ENCODE assay signal across 2 cellular contexts in the genomic region with DNA sequence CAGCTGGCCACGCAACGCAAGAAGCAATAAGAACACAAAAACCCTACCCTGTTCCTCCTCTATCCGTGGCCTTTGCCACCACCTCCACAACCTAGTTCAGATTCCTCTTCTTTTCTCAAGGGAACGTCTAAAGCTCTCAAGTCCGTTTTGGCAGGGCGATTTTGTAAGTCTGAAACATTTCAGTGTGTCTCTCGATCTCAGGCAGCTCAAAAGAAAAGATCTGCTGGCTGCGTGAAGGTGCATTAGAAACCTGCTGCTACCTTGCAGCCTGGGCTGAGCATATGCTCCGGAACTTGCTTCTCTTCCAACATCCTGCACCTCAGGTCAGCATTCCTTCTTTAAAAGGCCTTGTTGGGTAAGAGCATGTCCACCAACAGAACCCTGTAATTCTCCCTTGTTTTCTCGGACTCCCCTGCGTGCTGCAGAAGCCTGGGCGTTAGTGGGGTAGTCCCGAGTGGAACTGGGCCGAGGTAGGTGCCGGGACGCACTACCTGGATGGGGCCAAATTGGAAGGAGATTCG.
A peak's percentile ranks its signal among the peaks of the same experiment; 100 is the strongest.
TF ChIP-seq lines count a peak whose summit lies in the region.

No MANE protein-coding gene starts in this region.

TF ChIP-seq in HCT116, 20 proteins besides CTCF, POLR2A, EP300 and RAD21:
- TF ChIP-seq ZBTB33 (IDR thresholded peaks at IDR 0.05; ENCODE audit: extremely low read depth, insufficient replicate concordance, low read length) (no peak), SRF (IDR thresholded peaks at IDR 0.05; ENCODE audit: low read depth) (no peak), ATF3 (IDR thresholded peaks at IDR 0.05) (no peak), YY1 (IDR thresholded peaks at IDR 0.05; ENCODE audit: extremely low read depth, insufficient replicate concordance, low read depth, low read length) (no peak), CEBPB (IDR thresholded peaks at IDR 0.05; ENCODE audit: low read depth) (no peak), ELF1 (IDR thresholded peaks at IDR 0.05; ENCODE audit: borderline replicate concordance, low read depth) (no peak), POLR2AphosphoS5 (IDR thresholded peaks at IDR 0.05; ENCODE audit: low read depth, low read length) (no peak), SIN3A (IDR thresholded peaks at IDR 0.05; ENCODE audit: low read depth) (no peak), CBX3 (IDR thresholded peaks at IDR 0.05; ENCODE audit: low read depth) (no peak), SP1 (IDR thresholded peaks at IDR 0.05; ENCODE audit: low read depth) (no peak)
- TF ChIP-seq, protein P1, sequence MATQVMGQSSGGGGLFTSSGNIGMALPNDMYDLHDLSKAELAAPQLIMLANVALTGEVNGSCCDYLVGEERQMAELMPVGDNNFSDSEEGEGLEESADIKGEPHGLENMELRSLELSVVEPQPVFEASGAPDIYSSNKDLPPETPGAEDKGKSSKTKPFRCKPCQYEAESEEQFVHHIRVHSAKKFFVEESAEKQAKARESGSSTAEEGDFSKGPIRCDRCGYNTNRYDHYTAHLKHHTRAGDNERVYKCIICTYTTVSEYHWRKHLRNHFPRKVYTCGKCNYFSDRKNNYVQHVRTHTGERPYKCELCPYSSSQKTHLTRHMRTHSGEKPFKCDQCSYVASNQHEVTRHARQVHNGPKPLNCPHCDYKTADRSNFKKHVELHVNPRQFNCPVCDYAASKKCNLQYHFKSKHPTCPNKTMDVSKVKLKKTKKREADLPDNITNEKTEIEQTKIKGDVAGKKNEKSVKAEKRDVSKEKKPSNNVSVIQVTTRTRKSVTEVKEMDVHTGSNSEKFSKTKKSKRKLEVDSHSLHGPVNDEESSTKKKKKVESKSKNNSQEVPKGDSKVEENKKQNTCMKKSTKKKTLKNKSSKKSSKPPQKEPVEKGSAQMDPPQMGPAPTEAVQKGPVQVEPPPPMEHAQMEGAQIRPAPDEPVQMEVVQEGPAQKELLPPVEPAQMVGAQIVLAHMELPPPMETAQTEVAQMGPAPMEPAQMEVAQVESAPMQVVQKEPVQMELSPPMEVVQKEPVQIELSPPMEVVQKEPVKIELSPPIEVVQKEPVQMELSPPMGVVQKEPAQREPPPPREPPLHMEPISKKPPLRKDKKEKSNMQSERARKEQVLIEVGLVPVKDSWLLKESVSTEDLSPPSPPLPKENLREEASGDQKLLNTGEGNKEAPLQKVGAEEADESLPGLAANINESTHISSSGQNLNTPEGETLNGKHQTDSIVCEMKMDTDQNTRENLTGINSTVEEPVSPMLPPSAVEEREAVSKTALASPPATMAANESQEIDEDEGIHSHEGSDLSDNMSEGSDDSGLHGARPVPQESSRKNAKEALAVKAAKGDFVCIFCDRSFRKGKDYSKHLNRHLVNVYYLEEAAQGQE (IDR thresholded peaks at IDR 0.05; ENCODE audit: low read depth) = no peak

TF ChIP-seq in HepG2, 621 proteins besides CTCF, POLR2A, EP300 and RAD21 (continues in another document):
- TF ChIP-seq ZNF20 (CRISPR knock-in tag; IDR thresholded peaks at IDR 0.05) = no peak
- peak; percentile 61; the same call in 1 of the 2 replicates for TF ChIP-seq UBTF (CRISPR knock-in tag; IDR thresholded peaks at IDR 0.05)
- TF ChIP-seq BATF2 (CRISPR knock-in tag; IDR thresholded peaks at IDR 0.05) = no peak
- TF ChIP-seq ZBTB7B (CRISPR knock-in tag; IDR thresholded peaks at IDR 0.05) = no peak
- TF ChIP-seq, protein P2, sequence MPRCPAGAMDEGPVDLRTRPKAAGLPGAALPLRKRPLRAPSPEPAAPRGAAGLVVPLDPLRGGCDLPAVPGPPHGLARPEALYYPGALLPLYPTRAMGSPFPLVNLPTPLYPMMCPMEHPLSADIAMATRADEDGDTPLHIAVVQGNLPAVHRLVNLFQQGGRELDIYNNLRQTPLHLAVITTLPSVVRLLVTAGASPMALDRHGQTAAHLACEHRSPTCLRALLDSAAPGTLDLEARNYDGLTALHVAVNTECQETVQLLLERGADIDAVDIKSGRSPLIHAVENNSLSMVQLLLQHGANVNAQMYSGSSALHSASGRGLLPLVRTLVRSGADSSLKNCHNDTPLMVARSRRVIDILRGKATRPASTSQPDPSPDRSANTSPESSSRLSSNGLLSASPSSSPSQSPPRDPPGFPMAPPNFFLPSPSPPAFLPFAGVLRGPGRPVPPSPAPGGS (CRISPR knock-in tag; IDR thresholded peaks at IDR 0.05) = 0 out of 2 replicates have a peak, but pooled peaks have one; percentile 18
- TF ChIP-seq SNAPC5 (CRISPR knock-in tag; IDR thresholded peaks at IDR 0.05; ENCODE audit: borderline replicate concordance) = no peak
- 0 out of 2 replicates have a peak, but pooled peaks have one; percentile 44 for TF ChIP-seq ZNF546 (CRISPR knock-in tag; conservative IDR thresholded peaks at IDR 0.05)
- no peak for TF ChIP-seq CCDC6 (CRISPR knock-in tag; IDR thresholded peaks at IDR 0.05)
- TF ChIP-seq FOXC1 (CRISPR knock-in tag; IDR thresholded peaks at IDR 0.05; ENCODE audit: borderline replicate concordance) = 0 out of 2 replicates have a peak, but pooled peaks have one; percentile 37
- TF ChIP-seq LCORL (IDR thresholded peaks at IDR 0.05) = no peak
- TF ChIP-seq LCORL (CRISPR knock-in tag; IDR thresholded peaks at IDR 0.05) = peak; percentile 32; the same call in 1 of the 2 replicates
- TF ChIP-seq, protein P3, sequence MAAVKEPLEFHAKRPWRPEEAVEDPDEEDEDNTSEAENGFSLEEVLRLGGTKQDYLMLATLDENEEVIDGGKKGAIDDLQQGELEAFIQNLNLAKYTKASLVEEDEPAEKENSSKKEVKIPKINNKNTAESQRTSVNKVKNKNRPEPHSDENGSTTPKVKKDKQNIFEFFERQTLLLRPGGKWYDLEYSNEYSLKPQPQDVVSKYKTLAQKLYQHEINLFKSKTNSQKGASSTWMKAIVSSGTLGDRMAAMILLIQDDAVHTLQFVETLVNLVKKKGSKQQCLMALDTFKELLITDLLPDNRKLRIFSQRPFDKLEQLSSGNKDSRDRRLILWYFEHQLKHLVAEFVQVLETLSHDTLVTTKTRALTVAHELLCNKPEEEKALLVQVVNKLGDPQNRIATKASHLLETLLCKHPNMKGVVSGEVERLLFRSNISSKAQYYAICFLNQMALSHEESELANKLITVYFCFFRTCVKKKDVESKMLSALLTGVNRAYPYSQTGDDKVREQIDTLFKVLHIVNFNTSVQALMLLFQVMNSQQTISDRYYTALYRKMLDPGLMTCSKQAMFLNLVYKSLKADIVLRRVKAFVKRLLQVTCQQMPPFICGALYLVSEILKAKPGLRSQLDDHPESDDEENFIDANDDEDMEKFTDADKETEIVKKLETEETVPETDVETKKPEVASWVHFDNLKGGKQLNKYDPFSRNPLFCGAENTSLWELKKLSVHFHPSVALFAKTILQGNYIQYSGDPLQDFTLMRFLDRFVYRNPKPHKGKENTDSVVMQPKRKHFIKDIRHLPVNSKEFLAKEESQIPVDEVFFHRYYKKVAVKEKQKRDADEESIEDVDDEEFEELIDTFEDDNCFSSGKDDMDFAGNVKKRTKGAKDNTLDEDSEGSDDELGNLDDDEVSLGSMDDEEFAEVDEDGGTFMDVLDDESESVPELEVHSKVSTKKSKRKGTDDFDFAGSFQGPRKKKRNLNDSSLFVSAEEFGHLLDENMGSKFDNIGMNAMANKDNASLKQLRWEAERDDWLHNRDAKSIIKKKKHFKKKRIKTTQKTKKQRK (IDR thresholded peaks at IDR 0.05; ENCODE audit: low read length) = no peak
- TF ChIP-seq HES4 (CRISPR knock-in tag; IDR thresholded peaks at IDR 0.05; ENCODE audit: borderline replicate concordance) = peak; percentile 64; the same call in 1 of the 2 replicates
- TF ChIP-seq, protein P4, sequence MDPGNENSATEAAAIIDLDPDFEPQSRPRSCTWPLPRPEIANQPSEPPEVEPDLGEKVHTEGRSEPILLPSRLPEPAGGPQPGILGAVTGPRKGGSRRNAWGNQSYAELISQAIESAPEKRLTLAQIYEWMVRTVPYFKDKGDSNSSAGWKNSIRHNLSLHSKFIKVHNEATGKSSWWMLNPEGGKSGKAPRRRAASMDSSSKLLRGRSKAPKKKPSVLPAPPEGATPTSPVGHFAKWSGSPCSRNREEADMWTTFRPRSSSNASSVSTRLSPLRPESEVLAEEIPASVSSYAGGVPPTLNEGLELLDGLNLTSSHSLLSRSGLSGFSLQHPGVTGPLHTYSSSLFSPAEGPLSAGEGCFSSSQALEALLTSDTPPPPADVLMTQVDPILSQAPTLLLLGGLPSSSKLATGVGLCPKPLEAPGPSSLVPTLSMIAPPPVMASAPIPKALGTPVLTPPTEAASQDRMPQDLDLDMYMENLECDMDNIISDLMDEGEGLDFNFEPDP (CRISPR knock-in tag; conservative IDR thresholded peaks at IDR 0.05) = 0 out of 2 replicates have a peak, but pooled peaks have one; percentile 17
- peak; percentile 83; the same call in 1 of the 2 replicates for TF ChIP-seq ZNF446 (CRISPR knock-in tag; IDR thresholded peaks at IDR 0.05)
- TF ChIP-seq HBP1 (CRISPR knock-in tag; IDR thresholded peaks at IDR 0.05; ENCODE audit: low read depth) = no peak
- TF ChIP-seq TBX2 (CRISPR knock-in tag; IDR thresholded peaks at IDR 0.05; ENCODE audit: borderline replicate concordance) = peak; percentile 25; the same call in 1 of the 2 replicates
- no peak for TF ChIP-seq HOXA9 (CRISPR knock-in tag; IDR thresholded peaks at IDR 0.05; ENCODE audit: borderline replicate concordance)
- TF ChIP-seq STAG1 (CRISPR knock-in tag; IDR thresholded peaks at IDR 0.05) = no peak
- TF ChIP-seq TFE3 (CRISPR knock-in tag; IDR thresholded peaks at IDR 0.05) = no peak
- TF ChIP-seq ARHGAP35 (CRISPR knock-in tag; IDR thresholded peaks at IDR 0.05; ENCODE audit: borderline replicate concordance) = 0 out of 2 replicates have a peak, but pooled peaks have one; percentile 24
- TF ChIP-seq, protein P5, sequence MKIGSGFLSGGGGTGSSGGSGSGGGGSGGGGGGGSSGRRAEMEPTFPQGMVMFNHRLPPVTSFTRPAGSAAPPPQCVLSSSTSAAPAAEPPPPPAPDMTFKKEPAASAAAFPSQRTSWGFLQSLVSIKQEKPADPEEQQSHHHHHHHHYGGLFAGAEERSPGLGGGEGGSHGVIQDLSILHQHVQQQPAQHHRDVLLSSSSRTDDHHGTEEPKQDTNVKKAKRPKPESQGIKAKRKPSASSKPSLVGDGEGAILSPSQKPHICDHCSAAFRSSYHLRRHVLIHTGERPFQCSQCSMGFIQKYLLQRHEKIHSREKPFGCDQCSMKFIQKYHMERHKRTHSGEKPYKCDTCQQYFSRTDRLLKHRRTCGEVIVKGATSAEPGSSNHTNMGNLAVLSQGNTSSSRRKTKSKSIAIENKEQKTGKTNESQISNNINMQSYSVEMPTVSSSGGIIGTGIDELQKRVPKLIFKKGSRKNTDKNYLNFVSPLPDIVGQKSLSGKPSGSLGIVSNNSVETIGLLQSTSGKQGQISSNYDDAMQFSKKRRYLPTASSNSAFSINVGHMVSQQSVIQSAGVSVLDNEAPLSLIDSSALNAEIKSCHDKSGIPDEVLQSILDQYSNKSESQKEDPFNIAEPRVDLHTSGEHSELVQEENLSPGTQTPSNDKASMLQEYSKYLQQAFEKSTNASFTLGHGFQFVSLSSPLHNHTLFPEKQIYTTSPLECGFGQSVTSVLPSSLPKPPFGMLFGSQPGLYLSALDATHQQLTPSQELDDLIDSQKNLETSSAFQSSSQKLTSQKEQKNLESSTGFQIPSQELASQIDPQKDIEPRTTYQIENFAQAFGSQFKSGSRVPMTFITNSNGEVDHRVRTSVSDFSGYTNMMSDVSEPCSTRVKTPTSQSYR (CRISPR knock-in tag; IDR thresholded peaks at IDR 0.05; ENCODE audit: borderline replicate concordance) = no peak
- TF ChIP-seq TRAFD1 (CRISPR knock-in tag; IDR thresholded peaks at IDR 0.05; ENCODE audit: borderline replicate concordance) = no peak
